ENCODE assay signal across 1 cellular context in the genomic region with DNA sequence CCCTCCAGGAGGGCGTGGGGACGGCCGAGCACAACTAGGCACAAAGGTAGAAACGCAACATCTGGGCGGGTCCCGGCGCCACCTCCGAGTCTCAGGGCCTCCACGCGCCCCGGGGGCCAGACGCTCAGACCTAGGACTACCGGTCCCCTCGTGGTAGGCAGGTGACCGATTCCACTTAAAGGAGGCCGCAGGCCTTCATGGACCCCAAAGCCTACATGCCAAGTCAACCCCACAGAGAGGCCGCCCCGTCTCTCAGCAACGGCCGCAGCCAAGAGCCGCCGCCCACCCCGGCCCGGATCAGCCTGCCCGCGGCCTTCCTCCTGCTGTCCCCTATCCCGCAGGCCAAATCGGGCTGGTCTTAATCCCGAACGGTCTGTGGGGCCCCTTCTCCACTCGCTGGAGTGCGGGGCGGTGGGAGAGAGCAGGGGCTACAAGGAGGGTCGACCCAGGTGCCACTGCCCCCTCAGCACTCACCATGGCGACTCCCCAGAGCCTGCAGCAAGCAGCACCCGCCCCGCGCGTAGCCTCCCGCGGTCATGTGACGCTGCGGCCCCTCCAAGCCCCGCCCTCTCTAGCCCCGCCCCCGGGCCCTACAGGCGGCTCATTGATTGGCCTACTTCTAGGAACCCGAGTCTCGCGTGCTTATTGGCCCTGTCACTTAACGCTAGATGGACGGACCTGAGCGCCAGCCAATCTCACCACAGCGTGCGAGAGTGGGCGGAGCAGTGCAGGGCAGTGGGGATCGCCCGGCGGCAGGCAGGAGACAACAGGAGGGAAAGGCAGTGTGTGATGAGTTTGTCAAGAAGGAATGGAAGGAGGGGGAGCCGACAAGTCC.
TF ChIP-seq lines count a peak whose summit lies in the region.

A gene (minus strand): TSS at position 522 of the 835 bp plus-strand sequence. CDS start 45 bp downstream, at position 477.

TF ChIP-seq in A549, 52 proteins besides CTCF, POLR2A, EP300 and RAD21 (continued from another document):
- TF ChIP-seq, protein P1, sequence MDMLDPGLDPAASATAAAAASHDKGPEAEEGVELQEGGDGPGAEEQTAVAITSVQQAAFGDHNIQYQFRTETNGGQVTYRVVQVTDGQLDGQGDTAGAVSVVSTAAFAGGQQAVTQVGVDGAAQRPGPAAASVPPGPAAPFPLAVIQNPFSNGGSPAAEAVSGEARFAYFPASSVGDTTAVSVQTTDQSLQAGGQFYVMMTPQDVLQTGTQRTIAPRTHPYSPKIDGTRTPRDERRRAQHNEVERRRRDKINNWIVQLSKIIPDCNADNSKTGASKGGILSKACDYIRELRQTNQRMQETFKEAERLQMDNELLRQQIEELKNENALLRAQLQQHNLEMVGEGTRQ (IDR thresholded peaks at IDR 0.05), result peak; percentile 93
- TF ChIP-seq NR3C1 (IDR thresholded peaks at IDR 0.05) (no peak), HEYL (CRISPR knock-in tag; IDR thresholded peaks at IDR 0.05) (no peak), HOXB13 (CRISPR knock-in tag; IDR thresholded peaks at IDR 0.05; ENCODE audit: low read depth) (no peak), TP53 (CRISPR knock-in tag; IDR thresholded peaks at IDR 0.05) (no peak), RFX5 (IDR thresholded peaks at IDR 0.05) (no peak), CHD2 (IDR thresholded peaks at IDR 0.05; ENCODE audit: low read length, partially characterized antibody) (no peak), ZC3H11A (IDR thresholded peaks at IDR 0.05) (no peak), ZNF302 (CRISPR knock-in tag; IDR thresholded peaks at IDR 0.05) (no peak), MYC (IDR thresholded peaks at IDR 0.05; ENCODE audit: borderline replicate concordance, low read length) (no peak; the same call in 1 of the 2 replicates), ESRRA (IDR thresholded peaks at IDR 0.05; ENCODE audit: borderline replicate concordance, low read length) (no peak), JUNB (IDR thresholded peaks at IDR 0.05) (no peak), RNF2 (IDR thresholded peaks at IDR 0.05; ENCODE audit: borderline replicate concordance, low read depth) (no peak), RARB (CRISPR knock-in tag; IDR thresholded peaks at IDR 0.05) (no peak), GATA3 (IDR thresholded peaks at IDR 0.05; ENCODE audit: borderline replicate concordance) (no peak), BHLHE40 (IDR thresholded peaks at IDR 0.05; ENCODE audit: low read depth, low read length) (no peak), ZFP36 (IDR thresholded peaks at IDR 0.05; ENCODE audit: borderline replicate concordance, partially characterized antibody) (no peak), MAZ (IDR thresholded peaks at IDR 0.05; ENCODE audit: borderline replicate concordance, low read depth, low read length) (no peak), HOXB5 (CRISPR knock-in tag; IDR thresholded peaks at IDR 0.05) (no peak), TFCP2L1 (CRISPR knock-in tag; IDR thresholded peaks at IDR 0.05) (0 out of 2 replicates have a peak, but pooled peaks have one; percentile 42), KDM5A (IDR thresholded peaks at IDR 0.05) (no peak; the same call in none of the 2 replicates), POLR2AphosphoS2 (conservative IDR thresholded peaks at IDR 0.05; ENCODE audit: low read length) (no peak), MAFK (IDR thresholded peaks at IDR 0.05; ENCODE audit: partially characterized antibody) (no peak), FOXS1 (CRISPR knock-in tag; IDR thresholded peaks at IDR 0.05) (no peak), RCOR1 (IDR thresholded peaks at IDR 0.05; ENCODE audit: low read depth, low read length) (no peak), CBX2 (IDR thresholded peaks at IDR 0.05; ENCODE audit: borderline replicate concordance, low read depth) (no peak)
- TF ChIP-seq, protein P2, sequence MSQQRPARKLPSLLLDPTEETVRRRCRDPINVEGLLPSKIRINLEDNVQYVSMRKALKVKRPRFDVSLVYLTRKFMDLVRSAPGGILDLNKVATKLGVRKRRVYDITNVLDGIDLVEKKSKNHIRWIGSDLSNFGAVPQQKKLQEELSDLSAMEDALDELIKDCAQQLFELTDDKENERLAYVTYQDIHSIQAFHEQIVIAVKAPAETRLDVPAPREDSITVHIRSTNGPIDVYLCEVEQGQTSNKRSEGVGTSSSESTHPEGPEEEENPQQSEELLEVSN (IDR thresholded peaks at IDR 0.05; ENCODE audit: borderline replicate concordance, low read depth), result no peak
- TF ChIP-seq, protein P3, sequence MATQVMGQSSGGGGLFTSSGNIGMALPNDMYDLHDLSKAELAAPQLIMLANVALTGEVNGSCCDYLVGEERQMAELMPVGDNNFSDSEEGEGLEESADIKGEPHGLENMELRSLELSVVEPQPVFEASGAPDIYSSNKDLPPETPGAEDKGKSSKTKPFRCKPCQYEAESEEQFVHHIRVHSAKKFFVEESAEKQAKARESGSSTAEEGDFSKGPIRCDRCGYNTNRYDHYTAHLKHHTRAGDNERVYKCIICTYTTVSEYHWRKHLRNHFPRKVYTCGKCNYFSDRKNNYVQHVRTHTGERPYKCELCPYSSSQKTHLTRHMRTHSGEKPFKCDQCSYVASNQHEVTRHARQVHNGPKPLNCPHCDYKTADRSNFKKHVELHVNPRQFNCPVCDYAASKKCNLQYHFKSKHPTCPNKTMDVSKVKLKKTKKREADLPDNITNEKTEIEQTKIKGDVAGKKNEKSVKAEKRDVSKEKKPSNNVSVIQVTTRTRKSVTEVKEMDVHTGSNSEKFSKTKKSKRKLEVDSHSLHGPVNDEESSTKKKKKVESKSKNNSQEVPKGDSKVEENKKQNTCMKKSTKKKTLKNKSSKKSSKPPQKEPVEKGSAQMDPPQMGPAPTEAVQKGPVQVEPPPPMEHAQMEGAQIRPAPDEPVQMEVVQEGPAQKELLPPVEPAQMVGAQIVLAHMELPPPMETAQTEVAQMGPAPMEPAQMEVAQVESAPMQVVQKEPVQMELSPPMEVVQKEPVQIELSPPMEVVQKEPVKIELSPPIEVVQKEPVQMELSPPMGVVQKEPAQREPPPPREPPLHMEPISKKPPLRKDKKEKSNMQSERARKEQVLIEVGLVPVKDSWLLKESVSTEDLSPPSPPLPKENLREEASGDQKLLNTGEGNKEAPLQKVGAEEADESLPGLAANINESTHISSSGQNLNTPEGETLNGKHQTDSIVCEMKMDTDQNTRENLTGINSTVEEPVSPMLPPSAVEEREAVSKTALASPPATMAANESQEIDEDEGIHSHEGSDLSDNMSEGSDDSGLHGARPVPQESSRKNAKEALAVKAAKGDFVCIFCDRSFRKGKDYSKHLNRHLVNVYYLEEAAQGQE (IDR thresholded peaks at IDR 0.05), result peak; percentile 30; the same call in 1 of the 2 replicates
- TF ChIP-seq, protein P4, sequence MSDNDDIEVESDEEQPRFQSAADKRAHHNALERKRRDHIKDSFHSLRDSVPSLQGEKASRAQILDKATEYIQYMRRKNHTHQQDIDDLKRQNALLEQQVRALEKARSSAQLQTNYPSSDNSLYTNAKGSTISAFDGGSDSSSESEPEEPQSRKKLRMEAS (IDR thresholded peaks at IDR 0.05), result peak; percentile 80
- TF ChIP-seq, protein P5, sequence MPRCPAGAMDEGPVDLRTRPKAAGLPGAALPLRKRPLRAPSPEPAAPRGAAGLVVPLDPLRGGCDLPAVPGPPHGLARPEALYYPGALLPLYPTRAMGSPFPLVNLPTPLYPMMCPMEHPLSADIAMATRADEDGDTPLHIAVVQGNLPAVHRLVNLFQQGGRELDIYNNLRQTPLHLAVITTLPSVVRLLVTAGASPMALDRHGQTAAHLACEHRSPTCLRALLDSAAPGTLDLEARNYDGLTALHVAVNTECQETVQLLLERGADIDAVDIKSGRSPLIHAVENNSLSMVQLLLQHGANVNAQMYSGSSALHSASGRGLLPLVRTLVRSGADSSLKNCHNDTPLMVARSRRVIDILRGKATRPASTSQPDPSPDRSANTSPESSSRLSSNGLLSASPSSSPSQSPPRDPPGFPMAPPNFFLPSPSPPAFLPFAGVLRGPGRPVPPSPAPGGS (IDR thresholded peaks at IDR 0.05), result peak; percentile 62; the same call in 2 of the 3 replicates
